In genomic region chr6:7910298-7910653, GRCh38 we compare ENCODE assay signal across 8 cellular contexts. TPM values are rescaled to one million over a fixed set of nuclear protein-coding genes. Genes with fewer than 3 reads are reported as not detected.
DNase-seq lines count a peak whose midpoint lies in the region; ATAC-seq and TF ChIP-seq lines count a peak whose summit lies in the region.

No MANE protein-coding gene starts in this region.

- DNase-seq in NCI-H1694 (lab: John Stamatoyannopoulos, UW) (peak; percentile 42), NCI-H1694 treated with DMSO at 0.1 percent for 48 hours (lab: John Stamatoyannopoulos, UW) (no peak), astrocyte of the cerebellum (ENCODE audit: low read depth) (no peak), lung (ENCODE audit: low spot score) (no peak), HK-2 (ENCODE audit: unreplicated experiment) (no peak), occipital lobe (lab: John Stamatoyannopoulos, UW) (no peak)
- no peak for DNase-seq in activated T-helper 2 cell treated with anti-CD3 and anti-CD28 coated beads, Interferon-gamma antibody, Interleukin-2, Interleukin-4, amounts not matched to agents 10 μg/mL and 5 μg/mL and 100 μg/mL, durations not matched to agents 14 hours and 24 hours and 36 hours (ENCODE audit: low spot score)

- H3K27ac Mint-ChIP-seq in activated T-helper 2 cell treated with anti-CD3 and anti-CD28 coated beads, Interferon-gamma antibody, Interleukin-2, Interleukin-4, amounts not matched to agents 10 μg/mL and 5 μg/mL and 100 μg/mL, durations not matched to agents 14 hours and 24 hours and 36 hours, result no peak overlapping the region

- H3K4me1 ChIP-seq in lung (ENCODE audit: control insufficient read depth in 2 of 2, insufficient read depth in 2 of 2, low read length in 2 of 2), result peaks cover 3 to 5% of the 10 kb centered on the region in 2 donors

- H3K27me3 Mint-ChIP-seq in activated T-helper 2 cell treated with anti-CD3 and anti-CD28 coated beads, Interferon-gamma antibody, Interleukin-2, Interleukin-4, amounts not matched to agents 10 μg/mL and 5 μg/mL and 100 μg/mL, durations not matched to agents 14 hours and 24 hours and 36 hours (ENCODE audit: low read depth), result no peaks in the 10 kb centered on the region

- intact Hi-C loops in activated T-helper 2 cell treated with anti-CD3 and anti-CD28 coated beads, Interferon-gamma antibody, Interleukin-2, Interleukin-4, amounts not matched to agents 10 μg/mL and 5 μg/mL and 100 μg/mL, durations not matched to agents 14 hours and 24 hours and 36 hours (cut with micrococcal nuclease), result loop anchor here (1.0 to 10.0 kb wide), 5 partner anchors 97 to 525 kb away; partner anchors contain the start of genes BLOC1S5, EEF1E1 and SLC35B3

- no peaks in the 10 kb centered on the region for H3K9me3 ChIP-seq in lung (ENCODE audit: control insufficient read depth in 2 of 2, insufficient read depth in 1 of 2, low read length in 1 of 2)

- peak overlapping the region; percentile 78 to 85 for H3K27ac ChIP-seq in lung (ENCODE audit: low read depth in 1 of 2, low read length in 1 of 2)

- 0 to 1% methylated on average over 39 to 57 of the region's 57 CpGs for WGBS in lung, 2 donors

- H3K4me3 ChIP-seq in astrocyte of the cerebellum (ENCODE audit: low read depth, low read length) (peak overlapping the region; percentile 70), lung (peak overlapping the region; percentile 84)

- ATAC-seq in HG02943 (IDR thresholded peaks at IDR 0.05; ENCODE audit: low read depth, unreplicated experiment) (peak; percentile 11), lung (ENCODE audit: insufficient read depth, low FRiP score) (no peak)

- no peak for TF ChIP-seq CTCF in astrocyte of the cerebellum (IDR thresholded peaks at IDR 0.05; ENCODE audit: low read depth, low read length, missing control alignments)
- no peak for TF ChIP-seq CTCF in lung (IDR thresholded peaks at IDR 0.05; ENCODE audit: control extremely low read depth, extremely low read depth)

- no peak overlapping the region for H3K4me3 Mint-ChIP-seq in activated T-helper 2 cell treated with anti-CD3 and anti-CD28 coated beads, Interferon-gamma antibody, Interleukin-2, Interleukin-4, amounts not matched to agents 10 μg/mL and 5 μg/mL and 100 μg/mL, durations not matched to agents 14 hours and 24 hours and 36 hours (ENCODE audit: low read depth)

- no peaks in the 10 kb centered on the region for H3K36me3 ChIP-seq in lung (ENCODE audit: control insufficient read depth in 2 of 2, insufficient read depth in 2 of 2, low read length in 2 of 2)

- H3K27me3 ChIP-seq in lung (ENCODE audit: control insufficient read depth, insufficient read depth), result no peaks in the 10 kb centered on the region

- H3K9me3 Mint-ChIP-seq in activated T-helper 2 cell treated with anti-CD3 and anti-CD28 coated beads, Interferon-gamma antibody, Interleukin-2, Interleukin-4, amounts not matched to agents 10 μg/mL and 5 μg/mL and 100 μg/mL, durations not matched to agents 14 hours and 24 hours and 36 hours, result no peaks in the 10 kb centered on the region

- in situ Hi-C loops in astrocyte of the cerebellum (cut with HindIII; ENCODE audit: low sequenced_read_pairs), result no loop called here

- H3K36me3 Mint-ChIP-seq in activated T-helper 2 cell treated with anti-CD3 and anti-CD28 coated beads, Interferon-gamma antibody, Interleukin-2, Interleukin-4, amounts not matched to agents 10 μg/mL and 5 μg/mL and 100 μg/mL, durations not matched to agents 14 hours and 24 hours and 36 hours (ENCODE audit: low read depth), result peaks cover 10% of the 10 kb centered on the region

- peaks cover 12% of the 10 kb centered on the region for H3K4me1 Mint-ChIP-seq in activated T-helper 2 cell treated with anti-CD3 and anti-CD28 coated beads, Interferon-gamma antibody, Interleukin-2, Interleukin-4, amounts not matched to agents 10 μg/mL and 5 μg/mL and 100 μg/mL, durations not matched to agents 14 hours and 24 hours and 36 hours (ENCODE audit: low read depth)

RNA-seq across cellular contexts. Expression of gene TXNDC5, which starts 0.3 kb away (rescaled TPM):
- total RNA-seq in lung, result 100 to 1,000 TPM; 115 to 177 TPM
- polyA plus RNA-seq in lung, result 100 to 1,000 TPM in 1 of 2 donors, 10 to 100 TPM in 1; 79.2 to 131 TPM
- total RNA-seq in activated T-helper 2 cell treated with anti-CD3 and anti-CD28 coated beads, Interferon-gamma antibody, Interleukin-2, Interleukin-4, amounts not matched to agents 10 μg/mL and 5 μg/mL and 100 μg/mL, durations not matched to agents 14 hours and 24 hours and 36 hours, result 113 and 117 TPM in 2 replicates
- total RNA-seq in occipital lobe, result 35.2 TPM
